Comparison of ENCODE assay signal across 32 cellular contexts in genomic region chr3:123094914-123095313, GRCh38.
"Had no signal": no experiment of that assay in that cellular context is flagged by ENCODE, and none has a peak within 500 bp of the region (broad histone marks: within the 10 kb centered on the region; RNA-seq: fewer than 3 reads in every experiment).

No MANE protein-coding gene starts in this region.

- H3K4me1 ChIP-seq: foreskin keratinocyte had no signal

- ATAC-seq: activated CD4-positive, alpha-beta T cell treated with anti-CD3 and anti-CD28 coated beads for 36 hours; activated CD8-positive, alpha-beta memory T cell treated with anti-CD3 and anti-CD28 coated beads, Interleukin-2, amount 10 ng/mL, durations not matched to agents 7 days and 5 days; activated CD8-positive, alpha-beta T cell treated with anti-CD3 and anti-CD28 coated beads, Interleukin-2, amount 10 ng/mL, durations not matched to agents 7 days and 5 days; effector memory CD8-positive, alpha-beta T cell; foreskin keratinocyte; gastrocnemius medialis; T-helper 17 cell had no signal

- FAIRE-seq: astrocyte, bronchial epithelial cell, colon had no signal

- H3K9me3 ChIP-seq: esophagus muscularis mucosa, gastrocnemius medialis had no signal

- DNase-seq: activated CD4-positive, alpha-beta memory T cell treated with anti-CD3 and anti-CD28 coated beads for 36 hours; activated CD4-positive, alpha-beta T cell treated with anti-CD3 and anti-CD28 coated beads for 36 hours; activated CD4-positive, alpha-beta T cell treated with anti-CD3 and anti-CD28 coated beads, Interleukin-2, amount 10 ng/mL, durations not matched to agents 24 days and 14 days; activated CD4-positive, CD25-positive, alpha-beta regulatory T cell; activated CD4-positive, CD25-positive, alpha-beta regulatory T cell treated with anti-CD3 and anti-CD28 coated beads, Interleukin-2, amount 50 U/mL, for 72 hours; activated CD8-positive, alpha-beta memory T cell treated with anti-CD3 and anti-CD28 coated beads, Interleukin-2, amount 10 ng/mL, durations not matched to agents 7 days and 5 days; activated CD8-positive, alpha-beta memory T cell treated with anti-CD3 and anti-CD28 coated beads, Interleukin-2, amount 50 U/mL, for 4 hours; activated CD8-positive, alpha-beta T cell treated with anti-CD3 and anti-CD28 coated beads, Interleukin-2, amount 10 ng/mL, durations not matched to agents 7 days and 5 days; activated gamma-delta T cell treated with Interleukin-2 at 50 U/mL for 16 hours; activated naive CD4-positive, alpha-beta T cell treated with anti-CD3 and anti-CD28 coated beads, Interleukin-2, amount 50 U/mL, for 16 hours; activated naive CD4-positive, alpha-beta T cell treated with Interleukin-2 at 50 U/mL for 16 hours; activated T-cell treated with anti-CD3 and anti-CD28 coated beads, Interleukin-2, amount 50 U/mL, for 1 hour; activated T-cell treated with anti-CD3 and anti-CD28 coated beads, Interleukin-2, amount 50 U/mL, for 48 hours; amniotic stem cell; anterior cingulate cortex; brain microvascular endothelial cell; caudate nucleus; cortex of kidney; dermis blood vessel endothelial cell; effector CD4-positive, alpha-beta T cell; effector memory CD8-positive, alpha-beta T cell; erythroblast; foreskin keratinocyte; gastrocnemius medialis; glutamatergic neuron; T-helper 1 cell; T-helper 17 cell; T1000 had no signal

- H3K27ac ChIP-seq: brain microvascular endothelial cell, foreskin keratinocyte, gastrocnemius medialis had no signal

- H3K4me3 ChIP-seq: esophagus muscularis mucosa, gastrocnemius medialis had no signal

- H3K27me3 ChIP-seq: brain microvascular endothelial cell, esophagus muscularis mucosa, foreskin keratinocyte had no signal
